In genomic region chr6:158815379-158815724, GRCh38 we compare ENCODE assay signal across 1 cellular context.
TF ChIP-seq lines count a peak whose summit lies in the region.

No MANE protein-coding gene starts in this region.

TF ChIP-seq in HepG2, 621 proteins besides CTCF, POLR2A, EP300 and RAD21 (continued from another document):
- TF ChIP-seq CEBPZ (IDR thresholded peaks at IDR 0.05; ENCODE audit: low read length) (no peak), MAFK (conservative IDR thresholded peaks at IDR 0.05 in 1 of 2, IDR thresholded peaks at IDR 0.05 in 1 of 2; ENCODE audit: low read length in 2 of 2) (no peak), PHF8 (CRISPR knock-in tag; IDR thresholded peaks at IDR 0.05) (no peak), ZNF775 (CRISPR knock-in tag; IDR thresholded peaks at IDR 0.05; ENCODE audit: borderline replicate concordance) (no peak), FLYWCH1 (CRISPR knock-in tag; IDR thresholded peaks at IDR 0.05) (no peak), JUN (CRISPR knock-in tag; IDR thresholded peaks at IDR 0.05) (no peak), ZNF207 (IDR thresholded peaks at IDR 0.05; ENCODE audit: borderline replicate concordance) (no peak), POLR2AphosphoS5 (IDR thresholded peaks at IDR 0.05; ENCODE audit: low read depth, low read length) (no peak), ONECUT2 (CRISPR knock-in tag; IDR thresholded peaks at IDR 0.05) (no peak; the same call in 1 of the 2 replicates), ZNF749 (CRISPR knock-in tag; IDR thresholded peaks at IDR 0.05; ENCODE audit: borderline replicate concordance) (no peak), ZNF557 (CRISPR knock-in tag; IDR thresholded peaks at IDR 0.05) (no peak), NR1H2 (CRISPR knock-in tag; IDR thresholded peaks at IDR 0.05; ENCODE audit: borderline replicate concordance, low read depth) (no peak), ZMYM3 (CRISPR knock-in tag; IDR thresholded peaks at IDR 0.05) (no peak), PRDM4 (CRISPR knock-in tag; IDR thresholded peaks at IDR 0.05; ENCODE audit: borderline replicate concordance) (no peak), ZFP1 (CRISPR knock-in tag; IDR thresholded peaks at IDR 0.05) (no peak), TEAD2 (CRISPR knock-in tag; IDR thresholded peaks at IDR 0.05) (no peak), HIVEP1 (CRISPR knock-in tag; IDR thresholded peaks at IDR 0.05) (no peak), ZNF704 (CRISPR knock-in tag; IDR thresholded peaks at IDR 0.05; ENCODE audit: borderline replicate concordance) (no peak), BRD4 (CRISPR knock-in tag; IDR thresholded peaks at IDR 0.05) (no peak), ZNF569 (CRISPR knock-in tag; IDR thresholded peaks at IDR 0.05; ENCODE audit: borderline replicate concordance) (no peak), IRF2 (CRISPR knock-in tag; IDR thresholded peaks at IDR 0.05) (no peak), PBX2 (CRISPR knock-in tag; IDR thresholded peaks at IDR 0.05) (no peak), MIER2 (CRISPR knock-in tag; IDR thresholded peaks at IDR 0.05) (no peak), KDM5A (IDR thresholded peaks at IDR 0.05; ENCODE audit: borderline replicate concordance, low read length) (no peak), ATRX (CRISPR knock-in tag; IDR thresholded peaks at IDR 0.05; ENCODE audit: borderline replicate concordance) (no peak), ZBTB8A (CRISPR knock-in tag; IDR thresholded peaks at IDR 0.05; ENCODE audit: borderline replicate concordance, low read depth) (no peak), ZNF839 (CRISPR knock-in tag; IDR thresholded peaks at IDR 0.05; ENCODE audit: borderline replicate concordance) (no peak), ZNF709 (CRISPR knock-in tag; IDR thresholded peaks at IDR 0.05) (no peak), ZNF562 (CRISPR knock-in tag; IDR thresholded peaks at IDR 0.05; ENCODE audit: borderline replicate concordance) (no peak), ZNF513 (CRISPR knock-in tag; conservative IDR thresholded peaks at IDR 0.05) (no peak), MXD4 (CRISPR knock-in tag; IDR thresholded peaks at IDR 0.05) (no peak), ARNTL (CRISPR knock-in tag; IDR thresholded peaks at IDR 0.05) (no peak), CC2D1A (CRISPR knock-in tag; IDR thresholded peaks at IDR 0.05) (no peak), SP1 (IDR thresholded peaks at IDR 0.05) (no peak), SP1 (CRISPR knock-in tag; IDR thresholded peaks at IDR 0.05) (no peak), KDM2A (CRISPR knock-in tag; IDR thresholded peaks at IDR 0.05; ENCODE audit: borderline replicate concordance, low read depth) (0 out of 2 replicates have a peak, but pooled peaks have one; percentile 21)
- TF ChIP-seq, protein P1, sequence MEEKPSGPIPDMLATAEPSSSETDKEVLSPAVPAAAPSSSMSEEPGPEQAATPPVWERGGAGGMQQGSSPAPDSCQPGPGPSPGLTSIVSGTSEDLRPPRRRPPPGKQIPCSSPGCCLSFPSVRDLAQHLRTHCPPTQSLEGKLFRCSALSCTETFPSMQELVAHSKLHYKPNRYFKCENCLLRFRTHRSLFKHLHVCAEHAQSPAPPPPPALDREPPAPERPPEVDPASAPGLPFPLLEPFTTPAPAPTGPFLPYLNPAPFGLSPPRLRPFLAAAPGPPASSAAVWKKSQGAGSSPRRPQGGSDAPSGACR (CRISPR knock-in tag; IDR thresholded peaks at IDR 0.05) = no peak
- TF ChIP-seq, protein P2, sequence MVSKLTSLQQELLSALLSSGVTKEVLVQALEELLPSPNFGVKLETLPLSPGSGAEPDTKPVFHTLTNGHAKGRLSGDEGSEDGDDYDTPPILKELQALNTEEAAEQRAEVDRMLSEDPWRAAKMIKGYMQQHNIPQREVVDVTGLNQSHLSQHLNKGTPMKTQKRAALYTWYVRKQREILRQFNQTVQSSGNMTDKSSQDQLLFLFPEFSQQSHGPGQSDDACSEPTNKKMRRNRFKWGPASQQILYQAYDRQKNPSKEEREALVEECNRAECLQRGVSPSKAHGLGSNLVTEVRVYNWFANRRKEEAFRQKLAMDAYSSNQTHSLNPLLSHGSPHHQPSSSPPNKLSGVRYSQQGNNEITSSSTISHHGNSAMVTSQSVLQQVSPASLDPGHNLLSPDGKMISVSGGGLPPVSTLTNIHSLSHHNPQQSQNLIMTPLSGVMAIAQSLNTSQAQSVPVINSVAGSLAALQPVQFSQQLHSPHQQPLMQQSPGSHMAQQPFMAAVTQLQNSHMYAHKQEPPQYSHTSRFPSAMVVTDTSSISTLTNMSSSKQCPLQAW (CRISPR knock-in tag; IDR thresholded peaks at IDR 0.05) = no peak
- TF ChIP-seq, protein P3, sequence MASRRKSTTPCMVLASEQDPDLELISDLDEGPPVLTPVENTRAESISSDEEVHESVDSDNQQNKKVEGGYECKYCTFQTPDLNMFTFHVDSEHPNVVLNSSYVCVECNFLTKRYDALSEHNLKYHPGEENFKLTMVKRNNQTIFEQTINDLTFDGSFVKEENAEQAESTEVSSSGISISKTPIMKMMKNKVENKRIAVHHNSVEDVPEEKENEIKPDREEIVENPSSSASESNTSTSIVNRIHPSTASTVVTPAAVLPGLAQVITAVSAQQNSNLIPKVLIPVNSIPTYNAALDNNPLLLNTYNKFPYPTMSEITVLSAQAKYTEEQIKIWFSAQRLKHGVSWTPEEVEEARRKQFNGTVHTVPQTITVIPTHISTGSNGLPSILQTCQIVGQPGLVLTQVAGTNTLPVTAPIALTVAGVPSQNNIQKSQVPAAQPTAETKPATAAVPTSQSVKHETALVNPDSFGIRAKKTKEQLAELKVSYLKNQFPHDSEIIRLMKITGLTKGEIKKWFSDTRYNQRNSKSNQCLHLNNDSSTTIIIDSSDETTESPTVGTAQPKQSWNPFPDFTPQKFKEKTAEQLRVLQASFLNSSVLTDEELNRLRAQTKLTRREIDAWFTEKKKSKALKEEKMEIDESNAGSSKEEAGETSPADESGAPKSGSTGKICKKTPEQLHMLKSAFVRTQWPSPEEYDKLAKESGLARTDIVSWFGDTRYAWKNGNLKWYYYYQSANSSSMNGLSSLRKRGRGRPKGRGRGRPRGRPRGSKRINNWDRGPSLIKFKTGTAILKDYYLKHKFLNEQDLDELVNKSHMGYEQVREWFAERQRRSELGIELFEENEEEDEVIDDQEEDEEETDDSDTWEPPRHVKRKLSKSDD (CRISPR knock-in tag; IDR thresholded peaks at IDR 0.05; ENCODE audit: low read depth) = no peak
- TF ChIP-seq, protein P4, sequence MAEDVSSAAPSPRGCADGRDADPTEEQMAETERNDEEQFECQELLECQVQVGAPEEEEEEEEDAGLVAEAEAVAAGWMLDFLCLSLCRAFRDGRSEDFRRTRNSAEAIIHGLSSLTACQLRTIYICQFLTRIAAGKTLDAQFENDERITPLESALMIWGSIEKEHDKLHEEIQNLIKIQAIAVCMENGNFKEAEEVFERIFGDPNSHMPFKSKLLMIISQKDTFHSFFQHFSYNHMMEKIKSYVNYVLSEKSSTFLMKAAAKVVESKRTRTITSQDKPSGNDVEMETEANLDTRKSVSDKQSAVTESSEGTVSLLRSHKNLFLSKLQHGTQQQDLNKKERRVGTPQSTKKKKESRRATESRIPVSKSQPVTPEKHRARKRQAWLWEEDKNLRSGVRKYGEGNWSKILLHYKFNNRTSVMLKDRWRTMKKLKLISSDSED (CRISPR knock-in tag; IDR thresholded peaks at IDR 0.05) = no peak
- TF ChIP-seq, protein P5, sequence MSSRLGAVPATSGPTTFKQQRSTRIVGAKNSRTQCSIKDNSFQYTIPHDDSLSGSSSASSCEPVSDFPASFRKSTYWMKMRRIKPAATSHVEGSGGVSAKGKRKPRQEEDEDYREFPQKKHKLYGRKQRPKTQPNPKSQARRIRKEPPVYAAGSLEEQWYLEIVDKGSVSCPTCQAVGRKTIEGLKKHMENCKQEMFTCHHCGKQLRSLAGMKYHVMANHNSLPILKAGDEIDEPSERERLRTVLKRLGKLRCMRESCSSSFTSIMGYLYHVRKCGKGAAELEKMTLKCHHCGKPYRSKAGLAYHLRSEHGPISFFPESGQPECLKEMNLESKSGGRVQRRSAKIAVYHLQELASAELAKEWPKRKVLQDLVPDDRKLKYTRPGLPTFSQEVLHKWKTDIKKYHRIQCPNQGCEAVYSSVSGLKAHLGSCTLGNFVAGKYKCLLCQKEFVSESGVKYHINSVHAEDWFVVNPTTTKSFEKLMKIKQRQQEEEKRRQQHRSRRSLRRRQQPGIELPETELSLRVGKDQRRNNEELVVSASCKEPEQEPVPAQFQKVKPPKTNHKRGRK (CRISPR knock-in tag; IDR thresholded peaks at IDR 0.05) = no peak
